ENCODE assay signal across 30 cellular contexts in genomic region chrX:87045352-87045751, GRCh38.
"Had no signal": no experiment of that assay in that cellular context is flagged by ENCODE, and none has a peak within 500 bp of the region (broad histone marks: within the 10 kb centered on the region; RNA-seq: fewer than 3 reads in every experiment).

No MANE protein-coding gene starts in this region.

- H3K4me1 ChIP-seq: left lung, lower lobe of right lung, neural progenitor cell, parathyroid adenoma, psoas muscle, right lobe of liver, tibial nerve, uterus had no signal

- H3K36me3 ChIP-seq: left lung, lower lobe of right lung, neural progenitor cell, neutrophil, right lobe of liver, tibial nerve, uterus had no signal

- DNase-seq: hypothalamus; immature natural killer cell; kidney; left colon; left lung; lower lobe of right lung; mammary epithelial cell; mesenchymal stem cell; naive B cell; natural killer cell; nephron progenitor cell; occipital lobe; psoas muscle; right lobe of liver; stimulated activated CD4-positive, alpha-beta T cell treated with anti-CD3 and anti-CD28 coated beads, Interleukin-1b, Interleukin-23, amount 100 ng/mL, for 48 hours; stimulated activated CD4-positive, alpha-beta T cell treated with anti-CD3 and anti-CD28 coated beads, Interleukin-2, amount 100 ng/mL, for 48 hours; stimulated activated CD4-positive, alpha-beta T cell treated with anti-CD3 and anti-CD28 coated beads, Interleukin-4, amount 100 ng/mL, for 4 hours; stimulated activated CD8-positive, alpha-beta memory T cell treated with anti-CD3 and anti-CD28 coated beads, Interleukin-4, amount 100 ng/mL, for 48 hours; stimulated activated naive CD4-positive, alpha-beta T cell treated with Interleukin-2 at 50 U/mL for 16 hours; stimulated activated naive CD8-positive, alpha-beta T cell treated with anti-CD3 and anti-CD28 coated beads, Interleukin-15, amount 100 ng/mL, for 72 hours; substantia nigra; uterus had no signal

- H3K4me2 ChIP-seq: neural progenitor cell, smooth muscle cell had no signal

- H3K9me3 Mint-ChIP-seq: nephron progenitor cell, type B pancreatic cell had no signal

- H3K4me1 Mint-ChIP-seq: immature natural killer cell; mesothelial cell of epicardium; naive B cell; natural killer cell; nephron progenitor cell; stimulated activated memory B cell treated with anti-CD40 and anti-IgM and Interleukin-4, amounts not matched to agents 10 μg/mL and 1 μg/mL and 100 μg/mL, for 72 hours; stimulated activated naive CD8-positive, alpha-beta T cell treated with anti-CD3 and anti-CD28 coated beads, Interleukin-15, amount 100 ng/mL, for 72 hours had no signal

- H3K4me3 ChIP-seq: left lung, lower lobe of right lung, neural progenitor cell, psoas muscle, right lobe of liver, smooth muscle cell, tibial nerve, uterus had no signal

- H3K9ac ChIP-seq: neural progenitor cell, parathyroid adenoma had no signal

- H2AFZ ChIP-seq: neural progenitor cell, parathyroid adenoma had no signal

- H3K27ac Mint-ChIP-seq: immature natural killer cell; mesothelial cell of epicardium; naive B cell; natural killer cell; nephron progenitor cell; neural progenitor cell; stimulated activated memory B cell treated with anti-CD40 and anti-IgM and Interleukin-4, amounts not matched to agents 10 μg/mL and 1 μg/mL and 100 μg/mL, for 72 hours; stimulated activated naive CD8-positive, alpha-beta T cell treated with anti-CD3 and anti-CD28 coated beads, Interleukin-15, amount 100 ng/mL, for 72 hours; type B pancreatic cell had no signal

- H3K27me3 Mint-ChIP-seq: naive B cell; stimulated activated memory B cell treated with anti-CD40 and anti-IgM and Interleukin-4, amounts not matched to agents 10 μg/mL and 1 μg/mL and 100 μg/mL, for 72 hours; stimulated activated naive CD8-positive, alpha-beta T cell treated with anti-CD3 and anti-CD28 coated beads, Interleukin-15, amount 100 ng/mL, for 72 hours; type B pancreatic cell had no signal

- H3K79me2 ChIP-seq: parathyroid adenoma had no signal

- H3K4me3 Mint-ChIP-seq: immature natural killer cell; mesothelial cell of epicardium; naive B cell; natural killer cell; nephron progenitor cell; neural progenitor cell; stimulated activated memory B cell treated with anti-CD40 and anti-IgM and Interleukin-4, amounts not matched to agents 10 μg/mL and 1 μg/mL and 100 μg/mL, for 72 hours; stimulated activated naive CD8-positive, alpha-beta T cell treated with anti-CD3 and anti-CD28 coated beads, Interleukin-15, amount 100 ng/mL, for 72 hours; type B pancreatic cell had no signal

- H3K9me3 ChIP-seq: left lung, lower lobe of right lung, neutrophil, psoas muscle, right lobe of liver, tibial nerve, uterus had no signal

- H3K27me3 ChIP-seq: left lung, neural progenitor cell, neutrophil, right lobe of liver, tibial nerve, uterus had no signal

- H3K27ac ChIP-seq: left lung, lower lobe of right lung, neural progenitor cell, neutrophil, parathyroid adenoma, psoas muscle, right lobe of liver, tibial nerve, uterus had no signal

- ATAC-seq: left colon; left lung; lower lobe of right lung; natural killer cell; psoas muscle; right lobe of liver; stimulated activated memory B cell treated with anti-CD40 and anti-IgM and Interleukin-4, amounts not matched to agents 10 μg/mL and 1 μg/mL and 100 μg/mL, for 72 hours; stimulated activated naive CD8-positive, alpha-beta T cell treated with anti-CD3 and anti-CD28 coated beads, Interleukin-15, amount 100 ng/mL, for 72 hours had no signal

- H3K36me3 Mint-ChIP-seq: immature natural killer cell; mesothelial cell of epicardium; naive B cell; natural killer cell; neural progenitor cell; stimulated activated memory B cell treated with anti-CD40 and anti-IgM and Interleukin-4, amounts not matched to agents 10 μg/mL and 1 μg/mL and 100 μg/mL, for 72 hours; type B pancreatic cell had no signal
